In the genomic region with DNA sequence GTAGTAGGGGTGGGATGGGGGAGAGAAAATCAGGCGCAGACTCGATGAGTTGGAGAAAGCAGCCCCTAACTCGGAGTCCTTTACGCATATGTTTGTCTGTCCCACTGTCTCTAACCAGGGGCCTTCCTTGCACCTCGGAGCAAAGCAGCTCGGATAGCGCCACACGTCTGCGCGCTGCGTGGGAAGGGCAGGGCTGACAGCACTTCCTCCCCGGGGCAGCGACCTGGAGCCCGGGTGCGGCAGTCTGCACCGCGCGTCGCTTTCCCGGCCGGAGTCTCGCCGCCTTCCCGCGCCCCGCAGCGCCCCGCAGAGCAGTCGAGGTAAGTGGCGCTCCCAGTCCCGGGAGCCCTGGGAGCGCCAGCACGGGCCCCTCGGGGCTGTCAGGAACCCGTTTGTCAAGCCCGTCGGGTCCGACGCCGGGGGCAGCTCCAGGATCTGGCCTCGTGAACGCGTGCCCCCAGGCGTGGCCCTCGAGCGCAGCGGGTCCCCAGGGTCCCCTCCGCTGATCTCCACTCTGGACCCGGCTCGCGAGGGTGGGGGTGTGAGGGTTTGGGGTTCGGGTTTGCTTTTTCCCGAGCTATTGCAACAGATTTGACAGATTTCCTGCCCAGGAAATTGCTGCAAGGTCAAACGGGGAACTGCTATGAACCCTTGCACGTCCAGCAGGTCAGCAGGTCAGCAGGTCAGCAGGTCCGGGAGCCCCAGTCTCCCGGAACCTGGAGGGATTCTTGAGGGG, we compare ENCODE assay signal across 8 cellular contexts. TPM values are rescaled to one million over a fixed set of nuclear protein-coding genes. Genes with fewer than 3 reads are reported as not detected.
DNase-seq lines count a peak whose midpoint lies in the region; ATAC-seq and TF ChIP-seq lines count a peak whose summit lies in the region.

No MANE protein-coding gene starts in this region.

- dilution Hi-C loops in mammary epithelial cell (cut with HindIII; ENCODE audit: low sequenced_read_pairs) = no loop called here

- H3K4me3 ChIP-seq in ACC112 (ENCODE audit: low read depth, low read length) (peak overlapping the region; percentile 77), HUES48 (ENCODE audit: low read depth, low read length) (peak overlapping the region; percentile 61), fibroblast of lung (replicated peaks in 1 of 4; ENCODE audit: control extremely low read depth in 1 of 4, insufficient read depth in 1 of 4, low read depth in 3 of 4, low read length in 4 of 4) (peak overlapping the region in 1 of 4 experiments; percentile 47), mammary epithelial cell (replicated peaks in 1 of 3; ENCODE audit: insufficient read depth in 1 of 3, low read depth in 2 of 3, low read length in 3 of 3) (no peak overlapping the region)

- H3K36me3 Mint-ChIP-seq in chondrocyte (ENCODE audit: low read depth) = no peaks in the 10 kb centered on the region

- H4K20me1 ChIP-seq in fibroblast of lung (ENCODE audit: control insufficient read depth, extremely low read depth, insufficient read depth, low read length) (no peaks in the 10 kb centered on the region), mammary epithelial cell (ENCODE audit: insufficient read depth, low read length) (no peaks in the 10 kb centered on the region)

- H3K9ac ChIP-seq in HUES48 (ENCODE audit: low read depth, low read length) (no peak overlapping the region), fibroblast of lung (ENCODE audit: insufficient read depth, low read length) (peak overlapping the region; percentile 23), mammary epithelial cell (ENCODE audit: insufficient read depth, low read length) (no peak overlapping the region)

- no TSS peak for BruUV-seq in mammary epithelial cell (replicated peaks; lab: Mats Ljungman, UMichigan)

- H3K4me3 Mint-ChIP-seq in chondrocyte (ENCODE audit: unreplicated experiment) = no peak overlapping the region

- H3K9me3 ChIP-seq in HUES48 (ENCODE audit: control insufficient read depth, insufficient read depth, low read length) = no peaks in the 10 kb centered on the region
- no peaks in the 10 kb centered on the region for H3K9me3 ChIP-seq in fibroblast of lung (ENCODE audit: control insufficient read depth, insufficient read depth, low read depth, low read length)
- H3K9me3 ChIP-seq in mammary epithelial cell (replicated peaks; ENCODE audit: insufficient read depth, low read length) = peaks cover 5% of the 10 kb centered on the region

- no peak overlapping the region for H3K27ac Mint-ChIP-seq in chondrocyte (ENCODE audit: unreplicated experiment)

- CTCF ChIA-PET in mammary epithelial cell (lab: Charles Lee; ENCODE audit: low non-redundant PET) = no interaction called here

- in situ Hi-C loops in mammary epithelial cell (cut with MboI; ENCODE audit: low sequenced_read_pairs in 2 of 2) = no loop called here

- peak; percentile 50 to 57 for DNase-seq in activated CD8-positive, alpha-beta memory T cell treated with anti-CD3 and anti-CD28 coated beads for 4 hours (ENCODE audit: low read depth in 2 of 2)
- DNase-seq in fibroblast of lung (ENCODE audit: low read depth in 2 of 2) (peak in 1 of 2 donors; percentile 30), posterior vena cava (ENCODE audit: low spot score) (peak; percentile 84), chondrocyte (ENCODE audit: low spot score) (no peak), mammary epithelial cell (no peak)

- H3K27me3 Mint-ChIP-seq in chondrocyte (ENCODE audit: low read depth) = peaks cover 34% of the 10 kb centered on the region

- TF ChIP-seq CTCF in fibroblast of lung (conservative IDR thresholded peaks at IDR 0.05 in 1 of 2, IDR thresholded peaks at IDR 0.05 in 1 of 2; ENCODE audit: low read depth in 1 of 2, low read length in 2 of 2) (no peak), chondrocyte (IDR thresholded peaks at IDR 0.05) (no peak), mammary epithelial cell (conservative IDR thresholded peaks at IDR 0.05 in 1 of 2, IDR thresholded peaks at IDR 0.05 in 1 of 2; ENCODE audit: extremely low read depth in 1 of 2, insufficient read depth in 1 of 2, low read depth in 1 of 2, low read length in 2 of 2) (no peak)

- no peak overlapping the region for H3K4me2 ChIP-seq in fibroblast of lung (ENCODE audit: extremely low read depth, insufficient read depth, low read length)
- H3K4me2 ChIP-seq in mammary epithelial cell (ENCODE audit: insufficient read depth, low read depth, low read length) = no peak overlapping the region

- H3K4me1 Mint-ChIP-seq in chondrocyte (ENCODE audit: low read depth) = no peaks in the 10 kb centered on the region

- intact Hi-C loops in posterior vena cava (cut with DNase I) (no loop called here), mammary epithelial cell (cut with micrococcal nuclease) (no loop called here)

- peaks cover 11% of the 10 kb centered on the region for H3K4me1 ChIP-seq in ACC112 (ENCODE audit: control insufficient read depth, insufficient read depth, low read length, unreplicated experiment)
- H3K4me1 ChIP-seq in HUES48 (ENCODE audit: control insufficient read depth, insufficient read depth, low read length) = no peaks in the 10 kb centered on the region; the same call in 1 of the 2 replicates
- H3K4me1 ChIP-seq in fibroblast of lung (ENCODE audit: control insufficient read depth, extremely low read depth, insufficient read depth, low read length) = peaks cover 2% of the 10 kb centered on the region
- no peaks in the 10 kb centered on the region for H3K4me1 ChIP-seq in mammary epithelial cell (ENCODE audit: insufficient read depth, low read length)

- no peak overlapping the region; the same call in 1 of the 2 replicates for H3K27ac ChIP-seq in ACC112 (ENCODE audit: low read depth, low read length)
- H3K27ac ChIP-seq in HUES48 (ENCODE audit: low read depth, low read length) = no peak overlapping the region
- H3K27ac ChIP-seq in fibroblast of lung (ENCODE audit: insufficient read depth, low read length) = peak overlapping the region; percentile 14
- no peak overlapping the region for H3K27ac ChIP-seq in mammary epithelial cell (ENCODE audit: insufficient read depth, low read depth, low read length)

- WGBS in mammary epithelial cell (ENCODE audit: low coverage, missing lambda C conversion rate) = 11% methylated on average over 18 of the region's 57 CpGs

- no peaks in the 10 kb centered on the region for H3K36me3 ChIP-seq in ACC112 (ENCODE audit: insufficient read depth, low read length)
- H3K36me3 ChIP-seq in HUES48 (ENCODE audit: control insufficient read depth, insufficient read depth, low read length) = no peaks in the 10 kb centered on the region
- no peaks in the 10 kb centered on the region for H3K36me3 ChIP-seq in fibroblast of lung (ENCODE audit: control insufficient read depth, insufficient read depth, low read length)
- no peaks in the 10 kb centered on the region for H3K36me3 ChIP-seq in mammary epithelial cell (ENCODE audit: insufficient read depth, low read length)

- ATAC-seq in GM19438 (IDR thresholded peaks at IDR 0.05; ENCODE audit: low read depth, unreplicated experiment) = peak; percentile 48

- no peaks in the 10 kb centered on the region for H3K9me3 Mint-ChIP-seq in chondrocyte (ENCODE audit: low read depth)

- H2AFZ ChIP-seq in ACC112 (ENCODE audit: low read length, unreplicated experiment) (peak overlapping the region; percentile 80), fibroblast of lung (ENCODE audit: low read length) (peak overlapping the region; percentile 35), mammary epithelial cell (ENCODE audit: low read depth, low read length) (no peak overlapping the region)

- H3K27me3 ChIP-seq in ACC112 (ENCODE audit: insufficient read depth, low read length) (peaks cover 2% of the 10 kb centered on the region; the same call in 1 of the 2 replicates), HUES48 (ENCODE audit: control insufficient read depth, insufficient read depth, low read length) (peaks cover 34% of the 10 kb centered on the region), fibroblast of lung (ENCODE audit: control insufficient read depth, insufficient read depth, low read length) (no peaks in the 10 kb centered on the region), mammary epithelial cell (ENCODE audit: insufficient read depth, low read length) (no peaks in the 10 kb centered on the region)

- H3K79me2 ChIP-seq in ACC112 (ENCODE audit: control insufficient read depth, insufficient read depth, low read length, unreplicated experiment) (no peaks in the 10 kb centered on the region), fibroblast of lung (ENCODE audit: control insufficient read depth, insufficient read depth, low read length) (no peaks in the 10 kb centered on the region), mammary epithelial cell (ENCODE audit: insufficient read depth, low read length) (no peaks in the 10 kb centered on the region)

RNA-seq across cellular contexts. Expression of a gene that starts 0.6 kb away (rescaled TPM):
- total RNA-seq in fibroblast of lung (1.5 and 3.1 TPM in 2 replicates), posterior vena cava (10 to 100 TPM in 1 of 2 donors, 1 to 10 TPM in 1; 8.4 to 20.5 TPM), chondrocyte (not detected in 3 replicates), mammary epithelial cell (not detected)
- polyA plus RNA-seq in fibroblast of lung (1.3 and 1.5 TPM in 2 replicates), mammary epithelial cell (not detected)
- 2.5 and 3.1 TPM in 2 replicates for polyA plus RNA-seq in fibroblast of lung (2012)
- polyA minus RNA-seq in fibroblast of lung (ENCODE audit: low replicate concordance) (0.48 TPM in 1 of 2 replicates, not detected in the other), mammary epithelial cell (not detected)

Comparison
In these comparisons a context has a peak if more than half of its experiments do, and no peak if none do; other contexts are left out.
1. H3K4me3 ChIP-seq: peak in ACC112 (single experiment) and HUES48 (single experiment); none in mammary epithelial cell (0 of 3).
2. DNase-seq: peak in activated CD8-positive, alpha-beta memory T cell treated with anti-CD3 and anti-CD28 coated beads for 4 hours (2 of 2) and posterior vena cava (single experiment); none in chondrocyte (single experiment) and mammary epithelial cell (single experiment).